ENCODE assay signal across 9 cellular contexts in the genomic region with DNA sequence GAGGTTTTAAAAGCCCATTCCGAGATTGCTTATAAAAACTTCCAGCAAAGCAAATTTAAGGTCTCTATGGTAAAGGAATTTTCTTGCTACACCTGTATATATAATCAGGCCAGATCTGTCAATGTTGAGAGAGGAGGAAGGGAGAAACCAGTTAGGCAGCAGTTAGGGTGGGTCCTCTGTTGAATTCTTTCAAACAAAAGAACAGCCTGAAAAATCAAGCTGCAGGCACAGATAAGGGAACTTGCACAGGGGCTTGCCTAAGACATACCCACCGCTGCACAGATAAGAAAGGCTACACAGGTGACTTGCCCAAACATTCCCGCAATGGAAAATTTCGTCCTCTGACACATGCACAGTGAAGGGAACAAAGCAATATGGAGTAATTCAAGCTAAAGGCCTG.
"Had no signal": no experiment of that assay in that cellular context is flagged by ENCODE, and none has a peak within 500 bp of the region (broad histone marks: within the 10 kb centered on the region; RNA-seq: fewer than 3 reads in every experiment).

No MANE protein-coding gene starts in this region.

- H3K9ac ChIP-seq: GM23248 had no signal

- H3K4me3 Mint-ChIP-seq: HFFc6 had no signal

- DNase-seq: GM23248, GOT3, H7, HFFc6, IMR-90, KBM-7 had no signal

- ATAC-seq: HCT116 had no signal

- FAIRE-seq: HTR-8/SVneo had no signal

- H3K9me3 Mint-ChIP-seq: HFFc6 had no signal

- H3K4me3 ChIP-seq: GM23248, HAP-1 had no signal

- H2AFZ ChIP-seq: GM23248 had no signal

- H3K27ac ChIP-seq: GM23248 had no signal

- H3K27ac Mint-ChIP-seq: HFFc6 had no signal

- H3K4me1 ChIP-seq: HAP-1 had no signal

- H3K36me3 ChIP-seq: HAP-1 had no signal

- H3K9me3 ChIP-seq: HAP-1 had no signal
